8 cellular contexts compared by ENCODE assay signal in the genomic region with DNA sequence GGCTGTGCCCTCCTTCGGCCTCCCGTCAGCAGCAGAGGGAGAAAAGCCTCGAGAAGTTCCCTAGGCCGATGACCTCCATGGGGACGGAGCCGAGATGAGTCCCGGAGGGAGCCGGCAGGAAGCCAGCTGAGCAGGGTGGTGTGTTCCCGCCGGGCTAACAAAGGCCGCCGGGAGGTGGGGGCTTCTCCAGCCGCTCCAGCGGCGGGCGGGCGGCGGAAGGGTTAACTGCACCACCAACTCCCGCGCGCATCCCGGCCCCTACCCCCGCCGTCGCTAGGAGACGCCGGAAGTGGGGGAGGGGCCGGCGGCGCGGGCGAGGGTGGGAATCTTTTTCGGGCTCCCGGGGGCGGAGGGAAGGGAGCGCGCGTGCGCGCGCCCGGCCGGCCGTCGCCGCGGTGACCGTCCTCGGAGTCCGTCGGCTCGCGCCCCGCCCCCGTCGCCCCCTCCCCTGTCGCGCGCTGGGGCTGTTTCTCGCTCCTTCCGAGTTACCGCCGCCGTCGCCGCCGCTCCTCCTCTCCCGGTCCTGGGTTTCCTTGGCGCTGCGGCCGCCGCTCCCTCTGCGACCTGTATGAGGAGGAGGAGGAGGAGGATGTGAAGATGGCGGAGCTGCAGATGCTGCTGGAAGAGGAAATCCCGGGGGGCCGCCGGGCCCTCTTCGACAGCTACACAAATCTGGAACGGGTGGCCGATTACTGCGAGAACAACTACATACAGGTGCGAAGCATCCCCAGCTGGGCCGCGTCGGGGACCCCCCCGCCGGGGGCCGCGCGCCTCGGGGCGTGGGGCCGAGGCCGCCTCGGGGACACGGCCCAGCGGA. TPM values are rescaled to one million over a fixed set of nuclear protein-coding genes. Genes with fewer than 3 reads are reported as not detected.
DNase-seq lines count a peak whose midpoint lies in the region; FAIRE-seq and TF ChIP-seq lines count a peak whose summit lies in the region.

A gene (plus strand): TSS at position 477 of the 817 bp plus-strand sequence. CDS start 121 bp downstream, at position 598.

- H3K9me3 ChIP-seq in esophagus (ENCODE audit: control insufficient read depth in 2 of 2, insufficient read depth in 1 of 2, low read depth in 1 of 2, low read length in 1 of 2) (no peaks in the 10 kb centered on the region), mucosa of rectum (ENCODE audit: control insufficient read depth in 2 of 2, low read length in 2 of 2) (no peaks in the 10 kb centered on the region)

- peak within 1 kb of the TSS; percentile 83 to 90 for H3K4me3 ChIP-seq in esophagus (ENCODE audit: low read depth in 1 of 2, low read length in 2 of 2)
- peak within 1 kb of the TSS; percentile 86 for H3K4me3 ChIP-seq in mucosa of rectum (ENCODE audit: low read length in 2 of 2)

- 0 to 1% methylated on average over 60 to 97 of the region's 97 CpGs for WGBS in esophagus, 2 donors

- peak; percentile 55 for FAIRE-seq in HTR-8/SVneo (lab: Jason Lieb, UNC)

- no peak for TF ChIP-seq CTCF in GM20000 (IDR thresholded peaks at IDR 0.05; ENCODE audit: extremely low read depth, missing control alignments)

- H3K9me3 Mint-ChIP-seq in activated T-cell treated with anti-CD3 and anti-CD28 coated beads, Interleukin-2, amount 50 U/mL, for 24 hours = no peaks in the 10 kb centered on the region

- peak within 1 kb of the TSS; percentile 87 for H3K27ac Mint-ChIP-seq in activated T-cell treated with anti-CD3 and anti-CD28 coated beads, Interleukin-2, amount 50 U/mL, for 24 hours

- DNase-seq in CMK (ENCODE audit: low read depth) (peak; percentile 72), GM20000 (ENCODE audit: low spot score) (peak; percentile 91), HTR-8/SVneo (ENCODE audit: insufficient read length, low spot score) (peak; percentile 91), OCI-M1 (lab: John Stamatoyannopoulos, UW) (peak; percentile 94)
- DNase-seq in activated T-cell treated with anti-CD3 and anti-CD28 coated beads, Interleukin-2, amount 50 U/mL, for 24 hours = peak; percentile 80
- DNase-seq in stimulated activated CD8-positive, alpha-beta memory T cell treated with anti-CD3 and anti-CD28 coated beads, Interleukin-4, amount 100 ng/mL, for 4 hours (ENCODE audit: low read depth in 2 of 2, low spot score in 1 of 2) = peak; percentile 15 to 54

- peaks cover 6% of the 10 kb centered on the region for H3K36me3 Mint-ChIP-seq in activated T-cell treated with anti-CD3 and anti-CD28 coated beads, Interleukin-2, amount 50 U/mL, for 24 hours (ENCODE audit: low read depth)

- peak within 1 kb of the TSS; percentile 71 to 72 for H3K9ac ChIP-seq in mucosa of rectum (ENCODE audit: low read depth in 1 of 2, low read length in 2 of 2)

- peak within 1 kb of the TSS; percentile 89 for H3K4me3 Mint-ChIP-seq in activated T-cell treated with anti-CD3 and anti-CD28 coated beads, Interleukin-2, amount 50 U/mL, for 24 hours

- H3K36me3 ChIP-seq in esophagus (ENCODE audit: control insufficient read depth in 2 of 2, insufficient read depth in 2 of 2, low read length in 1 of 2) (no peaks in the 10 kb centered on the region), mucosa of rectum (ENCODE audit: control insufficient read depth in 2 of 2, insufficient read depth in 2 of 2, low read length in 2 of 2) (no peaks in the 10 kb centered on the region)

- H3K27me3 Mint-ChIP-seq in activated T-cell treated with anti-CD3 and anti-CD28 coated beads, Interleukin-2, amount 50 U/mL, for 24 hours = no peaks in the 10 kb centered on the region

- no peaks in the 10 kb centered on the region for H3K27me3 ChIP-seq in esophagus (ENCODE audit: control insufficient read depth in 1 of 2, insufficient read depth in 2 of 2, low read length in 2 of 2)
- no peaks in the 10 kb centered on the region for H3K27me3 ChIP-seq in mucosa of rectum (ENCODE audit: control insufficient read depth in 2 of 2, insufficient read depth in 2 of 2, low read length in 2 of 2)

- H3K4me1 ChIP-seq in esophagus (ENCODE audit: control insufficient read depth in 2 of 2, insufficient read depth in 2 of 2, low read length in 1 of 2) (no peaks in the 10 kb centered on the region), mucosa of rectum (ENCODE audit: control insufficient read depth in 2 of 2, insufficient read depth in 2 of 2, low read length in 2 of 2) (peaks cover 0 to 10% of the 10 kb centered on the region in 2 donors)

- peak within 1 kb of the TSS; percentile 66 to 76 for H3K27ac ChIP-seq in esophagus (ENCODE audit: low read depth in 2 of 2, low read length in 1 of 2)
- H3K27ac ChIP-seq in mucosa of rectum (ENCODE audit: low read depth in 2 of 2, low read length in 2 of 2) = peak within 1 kb of the TSS; percentile 75 to 76

- peaks cover 34% of the 10 kb centered on the region for H3K4me1 Mint-ChIP-seq in activated T-cell treated with anti-CD3 and anti-CD28 coated beads, Interleukin-2, amount 50 U/mL, for 24 hours (ENCODE audit: low read depth)

RNA-seq across cellular contexts. Expression of the gene that starts here (rescaled TPM):
- 1 to 10 TPM; 5.1 to 6.4 TPM for polyA plus RNA-seq in esophagus

Comparison
In these comparisons a context has a peak if more than half of its experiments do, and no peak if none do; other contexts are left out.
1. Peak in every context shown above with its lines: DNase-seq, H3K4me3 ChIP-seq and H3K27ac ChIP-seq.
2. DNase-seq: peak in every context shown above with its lines; median percentile 94 in OCI-M1; 91 in GM20000; 91 in HTR-8/SVneo; 80 in activated T-cell treated with anti-CD3 and anti-CD28 coated beads, Interleukin-2, amount 50 U/mL, for 24 hours; 72 in CMK; 34 in stimulated activated CD8-positive, alpha-beta memory T cell treated with anti-CD3 and anti-CD28 coated beads, Interleukin-4, amount 100 ng/mL, for 4 hours.